ENCODE assay signal across 14 cellular contexts in genomic region chr10:100359030-100359432, GRCh38. TPM values are rescaled to one million over a fixed set of nuclear protein-coding genes. Genes with fewer than 3 reads are reported as not detected.
DNase-seq lines count a peak whose midpoint lies in the region; ATAC-seq and TF ChIP-seq lines count a peak whose summit lies in the region.
"Had no signal": no experiment of that assay in that cellular context is flagged by ENCODE, and none has a peak within 500 bp of the region (broad histone marks: within the 10 kb centered on the region; RNA-seq: fewer than 3 reads in every experiment).

No MANE protein-coding gene starts in this region.

- peak overlapping the region; percentile 13 for H3K27ac Mint-ChIP-seq in stimulated activated naive CD8-positive, alpha-beta T cell treated with anti-CD3 and anti-CD28 coated beads, Interleukin-15, Interleukin-2, amounts not matched to agents 100 ng/mL and 50 ng/mL, for 24 hours
- H3K27ac Mint-ChIP-seq in activated naive CD8-positive, alpha-beta T cell treated with anti-CD3 and anti-CD28 coated beads, Interleukin-2, amount 50 U/mL, for 24 hours, result peak overlapping the region; percentile 30

- no peaks in the 10 kb centered on the region for H3K27me3 ChIP-seq in right lobe of liver

- H3K27ac ChIP-seq in right lobe of liver, result peak overlapping the region in 1 of 3 donors; percentile 62

- TF ChIP-seq POLR2A in right lobe of liver (IDR thresholded peaks at IDR 0.05), result no peak

- peaks cover 0 to 48% (median 0%) of the 10 kb centered on the region in 4 donors for H3K36me3 ChIP-seq in right lobe of liver

- DNase-seq in stimulated activated naive CD8-positive, alpha-beta T cell treated with anti-CD3 and anti-CD28 coated beads, Interleukin-15, Interleukin-2, amounts not matched to agents 100 U/mL and 50 U/mL, for 24 hours, result no peak
- no peak for DNase-seq in activated naive CD8-positive, alpha-beta T cell treated with anti-CD3 and anti-CD28 coated beads, Interleukin-2, amount 50 U/mL, for 24 hours
- DNase-seq in right lobe of liver, result no peak
- no peak for DNase-seq in hepatic stellate cell (ENCODE audit: low spot score)
- no peak for DNase-seq in NCI-H2081 (lab: John Stamatoyannopoulos, UW)
- DNase-seq: EL, IMR-90, NCI-H187 treated with DMSO at 0.1 percent for 48 hours, nucleus accumbens had no signal

- H3K27me3 Mint-ChIP-seq in stimulated activated naive CD8-positive, alpha-beta T cell treated with anti-CD3 and anti-CD28 coated beads, Interleukin-15, Interleukin-2, amounts not matched to agents 100 ng/mL and 50 ng/mL, for 24 hours, result no peaks in the 10 kb centered on the region
- H3K27me3 Mint-ChIP-seq in activated naive CD8-positive, alpha-beta T cell treated with anti-CD3 and anti-CD28 coated beads, Interleukin-2, amount 50 U/mL, for 24 hours, result no peaks in the 10 kb centered on the region

- H3K9me3 ChIP-seq in right lobe of liver, result no peaks in the 10 kb centered on the region

- H3K36me3 Mint-ChIP-seq in stimulated activated naive CD8-positive, alpha-beta T cell treated with anti-CD3 and anti-CD28 coated beads, Interleukin-15, Interleukin-2, amounts not matched to agents 100 ng/mL and 50 ng/mL, for 24 hours (ENCODE audit: low read depth), result peaks cover 91% of the 10 kb centered on the region
- peaks cover 87% of the 10 kb centered on the region for H3K36me3 Mint-ChIP-seq in activated naive CD8-positive, alpha-beta T cell treated with anti-CD3 and anti-CD28 coated beads, Interleukin-2, amount 50 U/mL, for 24 hours (ENCODE audit: low read depth)

- peaks cover 0 to 66% (median 27%) of the 10 kb centered on the region in 4 donors for H3K4me1 ChIP-seq in right lobe of liver

- H3K9me3 Mint-ChIP-seq in stimulated activated naive CD8-positive, alpha-beta T cell treated with anti-CD3 and anti-CD28 coated beads, Interleukin-15, Interleukin-2, amounts not matched to agents 100 ng/mL and 50 ng/mL, for 24 hours, result no peaks in the 10 kb centered on the region
- H3K9me3 Mint-ChIP-seq in activated naive CD8-positive, alpha-beta T cell treated with anti-CD3 and anti-CD28 coated beads, Interleukin-2, amount 50 U/mL, for 24 hours, result no peaks in the 10 kb centered on the region

- peaks cover 26% of the 10 kb centered on the region for H3K4me1 Mint-ChIP-seq in stimulated activated naive CD8-positive, alpha-beta T cell treated with anti-CD3 and anti-CD28 coated beads, Interleukin-15, Interleukin-2, amounts not matched to agents 100 ng/mL and 50 ng/mL, for 24 hours (ENCODE audit: low read depth)
- H3K4me1 Mint-ChIP-seq in activated naive CD8-positive, alpha-beta T cell treated with anti-CD3 and anti-CD28 coated beads, Interleukin-2, amount 50 U/mL, for 24 hours, result peaks cover 11% of the 10 kb centered on the region

- intact Hi-C loops in right lobe of liver (cut with DNase I), result no loop called here

- H3K4me3 ChIP-seq in right lobe of liver, result no peak overlapping the region

- WGBS in right lobe of liver (ENCODE audit: insufficient coverage, low coverage, low lambda C conversion rate, missing lambda C conversion rate), result 22% methylated on average over 2 of the region's 2 CpGs

- TF ChIP-seq CTCF in right lobe of liver (IDR thresholded peaks at IDR 0.05), result no peak

- no peak for ATAC-seq in stimulated activated naive CD8-positive, alpha-beta T cell treated with anti-CD3 and anti-CD28 coated beads, Interleukin-15, Interleukin-2, amounts not matched to agents 100 U/mL and 50 U/mL, for 24 hours
- ATAC-seq in activated naive CD8-positive, alpha-beta T cell treated with anti-CD3 and anti-CD28 coated beads, Interleukin-2, amount 50 U/mL, for 24 hours, result no peak
- ATAC-seq in right lobe of liver (peak; percentile 32 to 62 (median 48)), HG02588 (IDR thresholded peaks at IDR 0.05; ENCODE audit: unreplicated experiment) (no peak), HG02642 (IDR thresholded peaks at IDR 0.05; ENCODE audit: poor library complexity, unreplicated experiment) (no peak)

- H3K4me3 Mint-ChIP-seq in stimulated activated naive CD8-positive, alpha-beta T cell treated with anti-CD3 and anti-CD28 coated beads, Interleukin-15, Interleukin-2, amounts not matched to agents 100 ng/mL and 50 ng/mL, for 24 hours, result no peak overlapping the region
- H3K4me3 Mint-ChIP-seq in activated naive CD8-positive, alpha-beta T cell treated with anti-CD3 and anti-CD28 coated beads, Interleukin-2, amount 50 U/mL, for 24 hours, result no peak overlapping the region

RNA-seq across cellular contexts. Expression of gene SCD, which starts 12.0 kb away (rescaled TPM):
- total RNA-seq in right lobe of liver, result 100 to 1,000 TPM in 4 of 6 experiments, 10 to 100 TPM in 2; 38.3 to 599 (median 220) TPM

RNA-seq across cellular contexts. Expression of gene PKD2L1, which starts 29.0 kb away (rescaled TPM):
- under 1 TPM in 3 of 6 experiments, not detected in 3; 0.12 to 0.26 (median 0.22) TPM for total RNA-seq in right lobe of liver
- total RNA-seq: activated CD8-positive, alpha-beta memory T cell treated with anti-CD3 and anti-CD28 coated beads for 36 hours; glomerular endothelial cell; IMR-90 had no signal

Comparison
In these comparisons a context has a peak if more than half of its experiments do, and no peak if none do; other contexts are left out.
1. ATAC-seq: peak in right lobe of liver (4 of 4); none in stimulated activated naive CD8-positive, alpha-beta T cell treated with anti-CD3 and anti-CD28 coated beads, Interleukin-15, Interleukin-2, amounts not matched to agents 100 U/mL and 50 U/mL, for 24 hours (single experiment), activated naive CD8-positive, alpha-beta T cell treated with anti-CD3 and anti-CD28 coated beads, Interleukin-2, amount 50 U/mL, for 24 hours (single experiment), HG02588 (single experiment) and HG02642 (single experiment).